1 cellular context compared by ENCODE assay signal in genomic region chr12:115437061-115437567, GRCh38.
A peak's percentile ranks its signal among the peaks of the same experiment; 100 is the strongest.
TF ChIP-seq lines count a peak whose summit lies in the region.

No MANE protein-coding gene starts in this region.

TF ChIP-seq in HepG2, 621 proteins besides CTCF, POLR2A, EP300 and RAD21 (continued from another document and continues in another):
- TF ChIP-seq RERE (CRISPR knock-in tag; IDR thresholded peaks at IDR 0.05; ENCODE audit: low read depth), result no peak
- TF ChIP-seq AGO2 (optimal IDR thresholded peaks at IDR 0.05; ENCODE audit: low read depth, low read length), result no peak
- no peak for TF ChIP-seq ZBTB10 (CRISPR knock-in tag; IDR thresholded peaks at IDR 0.05; ENCODE audit: borderline replicate concordance)
- TF ChIP-seq FOXJ3 (CRISPR knock-in tag; IDR thresholded peaks at IDR 0.05; ENCODE audit: borderline replicate concordance), result no peak
- TF ChIP-seq GABPB1 (CRISPR knock-in tag; IDR thresholded peaks at IDR 0.05), result peak; percentile 33; the same call in 1 of the 2 replicates
- TF ChIP-seq ZFP90 (CRISPR knock-in tag; IDR thresholded peaks at IDR 0.05; ENCODE audit: borderline replicate concordance), result no peak
- TF ChIP-seq SIX4 (CRISPR knock-in tag; IDR thresholded peaks at IDR 0.05), result no peak; the same call in 1 of the 2 replicates
- TF ChIP-seq ZNF326 (CRISPR knock-in tag; IDR thresholded peaks at IDR 0.05; ENCODE audit: borderline replicate concordance), result no peak
- no peak for TF ChIP-seq JUNB (CRISPR knock-in tag; IDR thresholded peaks at IDR 0.05; ENCODE audit: borderline replicate concordance)
- no peak for TF ChIP-seq CEBPB (IDR thresholded peaks at IDR 0.05; ENCODE audit: borderline replicate concordance, low read depth, low read length)
- TF ChIP-seq ATF4 (CRISPR knock-in tag; IDR thresholded peaks at IDR 0.05), result no peak
- TF ChIP-seq ZNF431 (CRISPR knock-in tag; IDR thresholded peaks at IDR 0.05; ENCODE audit: borderline replicate concordance, low read depth), result no peak
- TF ChIP-seq HNRNPH1 (optimal IDR thresholded peaks at IDR 0.05; ENCODE audit: low read depth, low read length), result no peak
- peak; percentile 53; the same call in 1 of the 2 replicates for TF ChIP-seq CREM (IDR thresholded peaks at IDR 0.05)
- no peak for TF ChIP-seq CREM (CRISPR knock-in tag; IDR thresholded peaks at IDR 0.05)
- TF ChIP-seq ZNF256 (CRISPR knock-in tag; conservative IDR thresholded peaks at IDR 0.05), result no peak
- no peak for TF ChIP-seq FOXK2 (IDR thresholded peaks at IDR 0.05)
- TF ChIP-seq NR1H2 (CRISPR knock-in tag; IDR thresholded peaks at IDR 0.05; ENCODE audit: borderline replicate concordance, low read depth), result no peak
- TF ChIP-seq NFAT5 (CRISPR knock-in tag; IDR thresholded peaks at IDR 0.05), result no peak
- TF ChIP-seq ZNF580 (CRISPR knock-in tag; IDR thresholded peaks at IDR 0.05; ENCODE audit: borderline replicate concordance, low read depth), result 0 out of 2 replicates have a peak, but pooled peaks have one; percentile 7
- TF ChIP-seq BCL6 (CRISPR knock-in tag; IDR thresholded peaks at IDR 0.05), result peak; percentile 85
- TF ChIP-seq RFX5 (IDR thresholded peaks at IDR 0.05; ENCODE audit: low read depth, low read length), result no peak
- TF ChIP-seq ZNF282 (IDR thresholded peaks at IDR 0.05; ENCODE audit: partially characterized antibody), result no peak
- TF ChIP-seq SKIL (CRISPR knock-in tag; IDR thresholded peaks at IDR 0.05; ENCODE audit: borderline replicate concordance), result peak; percentile 75; the same call in 1 of the 2 replicates
- TF ChIP-seq ZNF572 (CRISPR knock-in tag; IDR thresholded peaks at IDR 0.05), result no peak
- 0 out of 2 replicates have a peak, but pooled peaks have one; percentile 19 for TF ChIP-seq POGZ (CRISPR knock-in tag; IDR thresholded peaks at IDR 0.05)
- TF ChIP-seq ZBTB25 (CRISPR knock-in tag; IDR thresholded peaks at IDR 0.05), result no peak
- peak; percentile 64; the same call in 1 of the 2 replicates for TF ChIP-seq ZNF7 (CRISPR knock-in tag; IDR thresholded peaks at IDR 0.05)
- TF ChIP-seq HNF1B (CRISPR knock-in tag; IDR thresholded peaks at IDR 0.05), result peak; percentile 74
- 0 out of 2 replicates have a peak, but pooled peaks have one; percentile 71 for TF ChIP-seq MEIS2 (CRISPR knock-in tag; IDR thresholded peaks at IDR 0.05)
- TF ChIP-seq MTA3 (CRISPR knock-in tag; IDR thresholded peaks at IDR 0.05), result no peak
- TF ChIP-seq ZSCAN20 (CRISPR knock-in tag; IDR thresholded peaks at IDR 0.05; ENCODE audit: borderline replicate concordance), result no peak
- no peak for TF ChIP-seq SRY (CRISPR knock-in tag; IDR thresholded peaks at IDR 0.05)
- no peak for TF ChIP-seq AGO1 (IDR thresholded peaks at IDR 0.05; ENCODE audit: low read depth, low read length, poor library complexity, severe bottlenecking)
- no peak for TF ChIP-seq JDP2 (CRISPR knock-in tag; IDR thresholded peaks at IDR 0.05; ENCODE audit: borderline replicate concordance)
- TF ChIP-seq ZSCAN5A (CRISPR knock-in tag; IDR thresholded peaks at IDR 0.05; ENCODE audit: borderline replicate concordance), result peak; percentile 51; the same call in 1 of the 2 replicates
- TF ChIP-seq ZNF230 (CRISPR knock-in tag; IDR thresholded peaks at IDR 0.05), result no peak
